9 cellular contexts compared by ENCODE assay signal in the genomic region with DNA sequence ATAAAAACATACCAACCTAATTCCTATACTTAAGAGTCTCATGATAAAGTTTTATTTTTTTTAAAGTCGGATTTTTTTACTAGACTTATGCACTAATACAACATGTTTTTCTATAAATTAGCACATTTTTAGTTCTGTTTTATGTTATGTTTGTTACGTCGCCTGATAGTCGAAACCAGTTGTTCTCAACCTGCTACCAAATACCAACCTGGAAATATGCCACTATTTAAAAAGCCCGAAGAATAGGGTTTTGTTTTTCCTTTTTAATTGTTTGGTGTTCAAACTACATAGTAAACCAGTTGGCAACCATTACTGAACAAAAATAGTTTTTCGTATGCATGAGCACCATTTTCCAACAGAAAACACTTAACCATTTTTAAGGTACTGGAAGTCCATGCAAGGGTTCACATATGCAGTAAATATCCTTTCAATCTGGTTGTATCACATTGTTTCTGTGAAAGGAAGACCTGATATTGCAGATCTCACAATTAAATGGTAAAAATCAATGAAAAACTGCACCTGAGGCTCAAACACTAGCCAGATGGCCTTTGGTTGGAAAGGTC. TPM values are rescaled to one million over a fixed set of nuclear protein-coding genes. Genes with fewer than 3 reads are reported as not detected.
DNase-seq lines count a peak whose midpoint lies in the region; ATAC-seq, FAIRE-seq and TF ChIP-seq lines count a peak whose summit lies in the region.
"Had no signal": no experiment of that assay in that cellular context is flagged by ENCODE, and none has a peak within 500 bp of the region (broad histone marks: within the 10 kb centered on the region; RNA-seq: fewer than 3 reads in every experiment).

No MANE protein-coding gene starts in this region.

- H3K27ac ChIP-seq in SK-N-SH (ENCODE audit: low read depth in 2 of 2, low read length in 1 of 2): peak overlapping the region; percentile 80 to 95
- peak overlapping the region; percentile 65 for H3K27ac ChIP-seq in HepG2 (ENCODE audit: extremely low read length, insufficient read depth, low read length)

- H3K9me3 ChIP-seq in SK-N-SH (no peaks in the 10 kb centered on the region), HepG2 (ENCODE audit: low read length) (no peaks in the 10 kb centered on the region)

- H3K4me2 ChIP-seq in SK-N-SH: peak overlapping the region; percentile 91
- H3K4me2 ChIP-seq in HepG2 (ENCODE audit: low read depth, low read length): peak overlapping the region; percentile 86

- TF ChIP-seq EP300 in SK-N-SH (IDR thresholded peaks at IDR 0.05; ENCODE audit: borderline replicate concordance in 1 of 2, low read depth in 1 of 2, low read length in 1 of 2): no peak
- TF ChIP-seq EP300 in HepG2 (IDR thresholded peaks at IDR 0.05; ENCODE audit: low read depth in 2 of 2, low read length in 2 of 2): no peak
- no peak for TF ChIP-seq EP300 in HepG2 (CRISPR knock-in tag; IDR thresholded peaks at IDR 0.05; ENCODE audit: borderline replicate concordance)

- H3K9me2 ChIP-seq in SK-N-SH: no peaks in the 10 kb centered on the region

- no peak for FAIRE-seq in HepG2 (lab: Jason Lieb, UNC)

- TF ChIP-seq POLR2A in HepG2 (IDR thresholded peaks at IDR 0.05; ENCODE audit: insufficient read depth in 1 of 2, low read depth in 2 of 2, low read length in 2 of 2): no peak

- H3K9ac ChIP-seq in SK-N-SH (peak overlapping the region; percentile 86), HepG2 (ENCODE audit: insufficient read depth, low read depth, low read length) (peak overlapping the region; percentile 84)

- CTCF ChIA-PET in SK-N-SH (lab: Yijun Ruan, JAX) (interaction anchor here (1.3 to 2.4 kb wide), 4 partner anchors 9 to 217 kb away, joined by 4 to 23 read pairs (median 6); no protein-coding TSS in a partner anchor), HepG2 (lab: Yijun Ruan, JAX; ENCODE audit: low intra/inter-chr PET ratio, low total read pairs) (no interaction called here)

- in situ Hi-C loops in astrocyte of the cerebellum (cut with HindIII; ENCODE audit: low sequenced_read_pairs): loop anchor here (25.0 kb wide), 1 partner anchor 228 kb away; no protein-coding TSS in a partner anchor
- in situ Hi-C loops in HepG2 (cut with HindIII; ENCODE audit: extremely low pct_ligation_motif_present, low pct_unique_long_range_greater_than_20kb): loop anchor here (5.0 to 10.0 kb wide), 2 partner anchors 213 to 380 kb away; partner anchors contain the start of gene CDS1

- TF ChIP-seq RAD21 in SK-N-SH (IDR thresholded peaks at IDR 0.05; ENCODE audit: low read length): no peak
- TF ChIP-seq RAD21 in HepG2 (CRISPR knock-in tag; IDR thresholded peaks at IDR 0.05): no peak

- H3K4me3 ChIP-seq in SK-N-SH (ENCODE audit: low read depth in 2 of 2, low read length in 1 of 2): peak overlapping the region; percentile 78 to 90
- H3K4me3 ChIP-seq in astrocyte of the cerebellum (ENCODE audit: low read depth, low read length): peak overlapping the region; percentile 73
- H3K4me3 ChIP-seq in HepG2 (replicated peaks in 1 of 3; ENCODE audit: insufficient read depth in 1 of 3, low read depth in 2 of 3, low read length in 3 of 3): peak overlapping the region; percentile 89 to 91 (median 90)

- POLR2A ChIA-PET in SK-N-SH (lab: Yijun Ruan, JAX) (interaction anchor here (0.8 to 1.9 kb wide), 2 partner anchors 197 to 223 kb away, joined by 3 to 5 read pairs; no protein-coding TSS in a partner anchor), HepG2 (lab: Yijun Ruan, JAX) (no interaction called here)

- peaks cover 3% of the 10 kb centered on the region for H3F3A ChIP-seq in SK-N-SH (replicated peaks; ENCODE audit: insufficient read depth)

- TF ChIP-seq CTCF in SK-N-SH (IDR thresholded peaks at IDR 0.05): no peak
- no peak for TF ChIP-seq CTCF in astrocyte of the cerebellum (IDR thresholded peaks at IDR 0.05; ENCODE audit: low read depth, low read length, missing control alignments)
- no peak for TF ChIP-seq CTCF in HepG2 (CRISPR knock-in tag; IDR thresholded peaks at IDR 0.05)

- H4K20me1 ChIP-seq in SK-N-SH (ENCODE audit: insufficient read depth): peaks cover 38% of the 10 kb centered on the region
- no peaks in the 10 kb centered on the region; the same call in none of the 2 replicates for H4K20me1 ChIP-seq in HepG2 (ENCODE audit: insufficient read depth, low read length)

- ATAC-seq in SK-N-SH treated with all-trans-retinoic acid at 6 μM for 48 hours: no peak
- ATAC-seq in HepG2: no peak
- no peak for ATAC-seq in GM21723 (IDR thresholded peaks at IDR 0.05; ENCODE audit: unreplicated experiment)

- no TSS peak for BruUV-seq in HepG2 (replicated peaks; lab: Mats Ljungman, UMichigan)

- 58% methylated on average over 6 of the region's 6 CpGs for WGBS in SK-N-SH (ENCODE audit: low lambda C conversion rate)
- 43% methylated on average over 6 of the region's 6 CpGs for WGBS in HepG2 (ENCODE audit: low lambda C conversion rate)

- no peak for DNase-seq in SK-N-SH
- DNase-seq in astrocyte of the cerebellum (ENCODE audit: low read depth): no peak
- DNase-seq in HepG2 (ENCODE audit: low spot score): no peak
- DNase-seq in superior temporal gyrus (ENCODE audit: extremely low spot score): peak; percentile 73
- DNase-seq in mesenteric fat pad (ENCODE audit: low spot score): no peak
- no peak for DNase-seq in retina
- DNase-seq: CD4-positive, CD25-positive, alpha-beta regulatory T cell had no signal

- H3K27me3 ChIP-seq in SK-N-SH (ENCODE audit: insufficient read depth): no peaks in the 10 kb centered on the region
- no peaks in the 10 kb centered on the region for H3K27me3 ChIP-seq in HepG2 (ENCODE audit: control insufficient read depth in 1 of 2, insufficient read depth in 2 of 2, low read length in 2 of 2)

- H3K36me3 ChIP-seq in SK-N-SH (replicated peaks in 1 of 2; ENCODE audit: control insufficient read depth in 1 of 2, insufficient read depth in 2 of 2, low read length in 1 of 2): peaks cover 0 to 9% of the 10 kb centered on the region in 2 experiments
- no peaks in the 10 kb centered on the region for H3K36me3 ChIP-seq in HepG2 (replicated peaks in 1 of 2; ENCODE audit: control insufficient read depth in 1 of 2, insufficient read depth in 2 of 2, low read length in 2 of 2)

- H2AFZ ChIP-seq in SK-N-SH (ENCODE audit: low read depth) (peak overlapping the region; percentile 42; the same call in 1 of the 2 replicates), HepG2 (ENCODE audit: low read length) (no peak overlapping the region)

- peaks cover 6 to 8% of the 10 kb centered on the region in 2 experiments; a peak in 3 of 4 replicates for H3K4me1 ChIP-seq in SK-N-SH (ENCODE audit: control insufficient read depth in 1 of 2, insufficient read depth in 2 of 2, low read depth in 1 of 2, low read length in 1 of 2)
- peaks cover 23% of the 10 kb centered on the region for H3K4me1 ChIP-seq in HepG2 (ENCODE audit: insufficient read depth, low read length)

- H3K79me2 ChIP-seq in SK-N-SH (ENCODE audit: insufficient read depth): peaks cover 59% of the 10 kb centered on the region
- H3K79me2 ChIP-seq in HepG2 (ENCODE audit: insufficient read depth, low read length): peaks cover 40% of the 10 kb centered on the region

- intact Hi-C loops in HepG2 (cut with micrococcal nuclease; ENCODE audit: unreplicated experiment): no loop called here

TF ChIP-seq in SK-N-SH, 30 proteins besides CTCF, POLR2A, EP300 and RAD21 (continues in another document):
- TF ChIP-seq RXRA (IDR thresholded peaks at IDR 0.05; ENCODE audit: borderline replicate concordance, low read depth) (no peak), JUND (IDR thresholded peaks at IDR 0.05) (no peak), TEAD4 (IDR thresholded peaks at IDR 0.05; ENCODE audit: borderline replicate concordance, insufficient read depth) (no peak), SMC3 (IDR thresholded peaks at IDR 0.05; ENCODE audit: low read depth, low read length) (no peak)

TF ChIP-seq in SK-N-SH treated with all-trans-retinoic acid at 6 μM for 48 hours, 23 proteins besides CTCF, POLR2A, EP300 and RAD21 (continues in another document):
- TF ChIP-seq ARNTL (CRISPR knock-in tag; IDR thresholded peaks at IDR 0.05; ENCODE audit: borderline replicate concordance, low read depth): no peak
- no peak for TF ChIP-seq CSDC2 (CRISPR knock-in tag; IDR thresholded peaks at IDR 0.05)
- TF ChIP-seq TOX (CRISPR knock-in tag; IDR thresholded peaks at IDR 0.05; ENCODE audit: borderline replicate concordance): no peak
- no peak for TF ChIP-seq TCF4 (CRISPR knock-in tag; IDR thresholded peaks at IDR 0.05; ENCODE audit: borderline replicate concordance)

TF ChIP-seq in HepG2, 621 proteins besides CTCF, POLR2A, EP300 and RAD21 (continues in another document):
- no peak for TF ChIP-seq ZNF816 (CRISPR knock-in tag; IDR thresholded peaks at IDR 0.05; ENCODE audit: borderline replicate concordance)

RNA-seq across cellular contexts. Expression of gene WDFY3, which starts 1.4 kb away (rescaled TPM):
- polyA plus RNA-seq in SK-N-SH (2012; rRNA removed) (13.8 and 17.4 TPM in 2 replicates), HepG2 (2011; rRNA removed) (16.7 and 19.9 TPM in 2 replicates)
- polyA plus RNA-seq in SK-N-SH (2012; cell fraction: cytosol; rRNA removed): 10.2 and 14.0 TPM in 2 replicates
- 22.9 and 35.1 TPM in 2 replicates for polyA plus RNA-seq in SK-N-SH (2012; cell fraction: nucleus; rRNA removed)
- total RNA-seq in HepG2 (2016; rRNA removed; fragmentation: Illumina TruSeq; extraction: Trizol) (24.5 and 30.8 TPM in 2 replicates), mesenteric fat pad (124 TPM)
- 8.8 and 10.0 TPM in 2 replicates for total RNA-seq in HepG2 (2016; cell fraction: cytosol; rRNA removed; fragmentation: Illumina TruSeq; extraction: Trizol; ENCODE audit: low read depth)
- total RNA-seq in HepG2 (2016; cell fraction: insoluble cytoplasmic fraction; rRNA removed; fragmentation: Illumina TruSeq; extraction: Trizol): 22.5 and 29.2 TPM in 2 replicates
- 10.2 and 11.3 TPM in 2 replicates for total RNA-seq in HepG2 (2016; cell fraction: membrane; rRNA removed; fragmentation: Illumina TruSeq; extraction: Trizol)
- total RNA-seq in HepG2 (2016; cell fraction: nucleus; rRNA removed; fragmentation: Illumina TruSeq; extraction: Trizol): 60.8 and 61.6 TPM in 2 replicates
- polyA plus RNA-seq in HepG2 (2011; cell fraction: cytosol; rRNA removed): 13.5 and 17.1 TPM in 2 replicates
- polyA plus RNA-seq in HepG2 (2011; cell fraction: nucleus; rRNA removed): 27.2 and 44.3 TPM in 2 replicates
- 13.4 TPM in 2 replicates for polyA plus RNA-seq in HepG2 (2012)
- 0.48 and 0.73 TPM in 2 replicates for polyA plus RNA-seq in HepG2 (2016; cell fraction: cytosol; fragmentation: Illumina TruSeq; extraction: Trizol; ENCODE audit: low read depth)
- 9.4 and 10.1 TPM in 2 replicates for polyA plus RNA-seq in HepG2 (2016; cell fraction: insoluble cytoplasmic fraction; fragmentation: Illumina TruSeq; extraction: Trizol; ENCODE audit: low read depth)
- polyA plus RNA-seq in HepG2 (2016; cell fraction: membrane; fragmentation: Illumina TruSeq; extraction: Trizol; ENCODE audit: low read depth): 1.3 and 1.8 TPM in 2 replicates
- 16.1 and 19.7 TPM in 2 replicates for polyA plus RNA-seq in HepG2 (2016; cell fraction: nucleus; fragmentation: Illumina TruSeq; extraction: Trizol; ENCODE audit: insufficient read depth, low read depth)
- 84.0 and 132 TPM in 2 replicates for polyA minus RNA-seq in HepG2 (2011; rRNA and poly(A)+ RNA removed; ENCODE audit: low replicate concordance)
- 44.8 and 56.1 TPM in 2 replicates for polyA minus RNA-seq in HepG2 (2011; cell fraction: cytosol; rRNA and poly(A)+ RNA removed)
- 216 and 287 TPM in 2 replicates for polyA minus RNA-seq in HepG2 (2011; cell fraction: nucleus; rRNA and poly(A)+ RNA removed)
- polyA plus RNA-seq: CD4-positive, CD25-positive, alpha-beta regulatory T cell had no signal
